25 cellular contexts compared by ENCODE assay signal in genomic region chr1:2055911-2056575, GRCh38. TPM values are rescaled to one million over a fixed set of nuclear protein-coding genes. Genes with fewer than 3 reads are reported as not detected.
"Had no signal": no experiment of that assay in that cellular context is flagged by ENCODE, and none has a peak within 500 bp of the region (broad histone marks: within the 10 kb centered on the region; RNA-seq: fewer than 3 reads in every experiment).

No MANE protein-coding gene starts in this region.

- H3K27ac ChIP-seq: brain microvascular endothelial cell, esophagus squamous epithelium, gastroesophageal sphincter, neural progenitor cell, thoracic aorta, upper lobe of right lung, VCaP had no signal

- ATAC-seq: gastroesophageal sphincter; left ventricle myocardium superior; naive thymus-derived CD8-positive, alpha-beta T cell; stimulated activated naive B cell treated with anti-CD40 and anti-IgM and Interleukin-4, amounts not matched to agents 10 μg/mL and 1 μg/mL and 100 μg/mL, for 72 hours; T-helper 17 cell; upper lobe of right lung had no signal

- H3K9me3 ChIP-seq: esophagus squamous epithelium, gastroesophageal sphincter, thoracic aorta, upper lobe of right lung had no signal

- H3K27me3 ChIP-seq: upper lobe of right lung had no signal

- H3K4me2 ChIP-seq: neural progenitor cell had no signal

- H3K36me3 ChIP-seq: brain microvascular endothelial cell, gastroesophageal sphincter, neural progenitor cell, thoracic aorta had no signal

- H3K4me1 ChIP-seq: neural progenitor cell, upper lobe of right lung had no signal

- DNase-seq: activated gamma-delta T cell treated with Interleukin-2 at 50 U/mL for 16 hours; activated T-cell treated with anti-CD3 and anti-CD28 coated beads, Interleukin-2, amount 50 U/mL, for 1 hour; aorta; brain microvascular endothelial cell; caudate nucleus; dermis blood vessel endothelial cell; effector CD8-positive, alpha-beta T cell; esophagus squamous epithelium; head of caudate nucleus; hypothalamus; left ventricle myocardium superior; mammary epithelial cell; naive thymus-derived CD8-positive, alpha-beta T cell; stimulated activated CD4-positive, alpha-beta T cell treated with anti-CD3 and anti-CD28 coated beads, Interleukin-2, amount 100 ng/mL, for 48 hours; stimulated activated CD8-positive, alpha-beta memory T cell treated with anti-CD3 and anti-CD28 coated beads, Interleukin-4, amount 100 ng/mL, for 48 hours; stimulated activated naive B cell treated with anti-CD40 and anti-IgM and Interleukin-4, amounts not matched to agents 10 μg/mL and 1 μg/mL and 100 μg/mL, for 72 hours; T-helper 17 cell; upper lobe of right lung had no signal

- H3K4me3 ChIP-seq: esophagus squamous epithelium, gastroesophageal sphincter, neural progenitor cell, thoracic aorta, upper lobe of right lung had no signal

RNA-seq across cellular contexts. Expression of gene GABRD, which starts 36.9 kb away (rescaled TPM):
- total RNA-seq: mammary epithelial cell; naive thymus-derived CD8-positive, alpha-beta T cell; osteoblast; renal cortical epithelial cell; thoracic aorta had no signal
- polyA plus RNA-seq: aorta; mammary epithelial cell; naive thymus-derived CD8-positive, alpha-beta T cell had no signal

RNA-seq across cellular contexts. Expression of gene CFAP74, which starts 52.5 kb away (rescaled TPM):
- total RNA-seq: dermis blood vessel endothelial cell; esophagus squamous epithelium; left ventricle myocardium superior; naive thymus-derived CD8-positive, alpha-beta T cell; osteoblast; posterior vena cava; renal cortical epithelial cell; T-helper 17 cell; thoracic aorta had no signal
- polyA plus RNA-seq: aorta; mammary epithelial cell; naive thymus-derived CD8-positive, alpha-beta T cell had no signal
